ENCODE assay signal across 8 cellular contexts in genomic region chr15:98853161-98853560, GRCh38.
DNase-seq lines count a peak whose midpoint lies in the region; ATAC-seq lines count a peak whose summit lies in the region.

No MANE protein-coding gene starts in this region.

- DNase-seq in GM03348 (ENCODE audit: low spot score), result peak; percentile 85
- peak; percentile 84 for DNase-seq in NCI-H345 (lab: John Stamatoyannopoulos, UW)
- DNase-seq in activated CD4-positive, CD25-positive, alpha-beta regulatory T cell (lab: John Stamatoyannopoulos, UW), result peak; percentile 5 to 28 (median 14)
- peak; percentile 82 for DNase-seq in stimulated activated CD4-positive, alpha-beta T cell treated with anti-CD3 and anti-CD28 coated beads, Interleukin-15, amount 100 ng/mL, for 24 hours

- H3K27me3 ChIP-seq in layer of hippocampus (ENCODE audit: control insufficient read depth, insufficient read depth, low read length), result no peaks in the 10 kb centered on the region

- peak; percentile 33 for ATAC-seq in HG03108 (IDR thresholded peaks at IDR 0.05; ENCODE audit: unreplicated experiment)
- ATAC-seq in HG03196 (IDR thresholded peaks at IDR 0.05; ENCODE audit: unreplicated experiment), result no peak

- peak overlapping the region; percentile 99 for H3K27ac ChIP-seq in cingulate gyrus (ENCODE audit: low read depth, low read length)
- peak overlapping the region; percentile 98 for H3K27ac ChIP-seq in layer of hippocampus (ENCODE audit: low read depth, low read length)

Comparison
In these comparisons a context has a peak if more than half of its experiments do, and no peak if none do; other contexts are left out.
1. DNase-seq: peak in every context shown above with its lines; median percentile 85 in GM03348; 84 in NCI-H345; 82 in stimulated activated CD4-positive, alpha-beta T cell treated with anti-CD3 and anti-CD28 coated beads, Interleukin-15, amount 100 ng/mL, for 24 hours; 14 in activated CD4-positive, CD25-positive, alpha-beta regulatory T cell.